17 cellular contexts compared by ENCODE assay signal in the genomic region with DNA sequence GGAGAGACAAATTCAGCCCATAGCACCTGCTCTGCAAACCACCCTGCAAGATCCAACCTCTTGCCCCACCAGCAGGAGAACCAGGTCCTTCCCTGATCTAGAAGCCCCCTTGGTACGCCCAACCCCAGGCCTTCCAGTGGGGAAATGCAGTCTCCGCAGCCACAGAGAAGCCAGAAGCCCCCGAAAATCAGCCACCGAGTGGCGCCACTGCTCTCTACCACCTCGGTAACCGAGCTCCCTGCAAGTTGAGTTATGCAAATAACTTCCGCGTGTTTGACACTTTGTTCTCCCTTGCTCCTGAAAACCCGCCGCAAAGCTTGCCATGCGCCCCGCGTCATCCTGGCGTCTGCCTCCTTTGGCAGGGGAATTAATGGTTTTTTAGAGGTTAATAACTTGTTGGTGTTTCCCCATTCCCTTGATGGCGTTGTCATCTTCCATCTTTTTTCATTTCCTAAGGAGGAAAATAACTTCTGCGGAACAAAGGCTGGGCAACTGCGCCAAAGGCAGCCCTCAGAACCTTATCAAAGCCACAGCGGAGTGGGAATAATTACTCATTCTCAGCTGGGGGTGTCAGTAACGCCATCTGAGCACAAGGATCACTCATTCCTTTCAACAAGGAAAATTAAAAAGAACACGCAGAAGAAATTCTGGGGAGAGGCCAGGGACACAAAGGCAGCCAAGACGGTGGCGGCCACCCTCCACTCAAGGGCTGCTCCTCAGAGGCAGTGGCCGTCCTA.
"Had no signal": no experiment of that assay in that cellular context is flagged by ENCODE, and none has a peak within 500 bp of the region (broad histone marks: within the 10 kb centered on the region; RNA-seq: fewer than 3 reads in every experiment).

No MANE protein-coding gene starts in this region.

- ATAC-seq: mucosa of descending colon; naive thymus-derived CD4-positive, alpha-beta T cell; sciatic nerve; stimulated activated effector memory CD8-positive, alpha-beta T cell treated with anti-CD3 and anti-CD28 coated beads, Interleukin-12 subunit alpha, Interleukin-12 subunit beta, amount 100 ng/mL, for 72 hours had no signal

- H3K4me2 ChIP-seq: smooth muscle cell had no signal

- H3K36me3 ChIP-seq: neutrophil had no signal

- H3K27ac ChIP-seq: neutrophil, parathyroid adenoma, testis, VCaP had no signal

- H3K79me2 ChIP-seq: parathyroid adenoma had no signal

- DNase-seq: activated CD4-positive, alpha-beta memory T cell treated with anti-CD3 and anti-CD28 coated beads for 36 hours; activated CD4-positive, alpha-beta T cell treated with anti-CD3 and anti-CD28 coated beads for 4 hours; activated naive CD4-positive, alpha-beta T cell treated with Interleukin-2 at 50 U/mL for 16 hours; activated naive CD8-positive, alpha-beta T cell treated with anti-CD3 and anti-CD28 coated beads, Interleukin-2, amount 10 ng/mL, durations not matched to agents 7 days and 5 days; erythroblast; mucosa of descending colon; naive thymus-derived CD4-positive, alpha-beta T cell; stimulated activated CD4-positive, alpha-beta T cell treated with anti-CD3 and anti-CD28 coated beads, Interleukin-4, amount 100 ng/mL, for 24 hours; testis had no signal

- H3K9ac ChIP-seq: parathyroid adenoma had no signal

- H3K9me3 ChIP-seq: mucosa of descending colon, neutrophil, testis had no signal

- H3K4me3 ChIP-seq: mucosa of descending colon, smooth muscle cell, testis had no signal

- FAIRE-seq: endometrium, frontal cortex had no signal

- H3K4me1 ChIP-seq: parathyroid adenoma, testis had no signal

- H3K27me3 ChIP-seq: testis had no signal

- H2AFZ ChIP-seq: parathyroid adenoma had no signal
